In the genomic region with DNA sequence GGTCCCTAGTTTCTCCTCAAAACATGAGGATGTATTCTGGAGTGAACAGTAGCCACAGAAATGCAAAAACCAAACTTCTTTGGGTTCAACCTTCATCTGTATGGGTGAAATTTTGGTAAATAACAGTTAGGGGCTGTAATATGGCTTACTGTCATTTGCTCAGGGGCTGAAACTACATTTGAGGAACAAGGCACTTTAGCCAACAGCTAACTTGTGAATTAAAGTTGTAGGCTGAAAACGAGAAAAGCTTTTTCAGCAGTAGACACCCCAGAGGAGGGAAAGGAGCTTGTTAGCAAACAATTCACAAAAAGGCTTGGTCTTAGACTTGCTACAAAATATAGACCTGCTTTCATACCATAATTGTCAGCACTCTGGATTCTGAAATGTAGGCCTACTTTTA, we compare ENCODE assay signal across 32 cellular contexts. TPM values are rescaled to one million over a fixed set of nuclear protein-coding genes. Genes with fewer than 3 reads are reported as not detected.
"Had no signal": no experiment of that assay in that cellular context is flagged by ENCODE, and none has a peak within 500 bp of the region (broad histone marks: within the 10 kb centered on the region; RNA-seq: fewer than 3 reads in every experiment).

No MANE protein-coding gene starts in this region.

- DNase-seq: activated CD4-positive, alpha-beta memory T cell treated with anti-CD3 and anti-CD28 coated beads, Interleukin-2, amount 10 ng/mL, durations not matched to agents 7 days and 5 days; activated CD4-positive, alpha-beta T cell treated with anti-CD3 and anti-CD28 coated beads, Interleukin-2, amount 10 ng/mL, durations not matched to agents 24 days and 14 days; activated CD4-positive, CD25-positive, alpha-beta regulatory T cell treated with anti-CD3 and anti-CD28 coated beads, Interleukin-2, amount 50 U/mL, for 72 hours; activated CD8-positive, alpha-beta memory T cell treated with anti-CD3 and anti-CD28 coated beads, Interleukin-2, amount 50 U/mL, for 48 hours; activated gamma-delta T cell; activated naive CD4-positive, alpha-beta T cell treated with anti-CD3 and anti-CD28 coated beads, Interleukin-2, amount 10 ng/mL, durations not matched to agents 7 days and 5 days; activated naive CD8-positive, alpha-beta T cell treated with anti-CD3 and anti-CD28 coated beads, Interleukin-2, amount 10 ng/mL, durations not matched to agents 7 days and 5 days; activated T-cell treated with anti-CD3 and anti-CD28 coated beads, Interleukin-2, amount 50 U/mL, for 24 hours; effector memory CD8-positive, alpha-beta T cell; erythroblast; gastrocnemius medialis; glutamatergic neuron; left lung; lower lobe of right lung; mesenchymal stem cell; naive thymus-derived CD8-positive, alpha-beta T cell; pancreas; retina; stimulated activated CD4-positive, alpha-beta T cell treated with anti-CD3 and anti-CD28 coated beads, Interleukin-12 subunit alpha, Interleukin-12 subunit beta, amount 100 ng/mL, for 4 hours; stimulated activated CD4-positive, alpha-beta T cell treated with anti-CD3 and anti-CD28 coated beads, Interleukin-4, amount 100 ng/mL, for 1 hour; uterus; WERI-Rb-1 had no signal

- H3K27ac ChIP-seq: ascending aorta, cardiac muscle cell, coronary artery, gastrocnemius medialis, left lung, lower lobe of right lung, pancreas, prostate gland, skin epidermis, uterus, WERI-Rb-1 had no signal

- H3K27me3 ChIP-seq: ascending aorta, gastrocnemius medialis, pancreas, uterus had no signal

- H3K36me3 ChIP-seq: ascending aorta, cardiac muscle cell, gastrocnemius medialis, left lung, lower lobe of right lung, pancreas, prostate gland, uterus, WERI-Rb-1 had no signal

- H3K4me1 ChIP-seq: ascending aorta, gastrocnemius medialis, left lung, pancreas, prostate gland, uterus had no signal

- H3K4me3 ChIP-seq: ascending aorta, cardiac muscle cell, coronary artery, gastrocnemius medialis, left lung, lower lobe of right lung, pancreas, prostate gland, skin epidermis, uterus had no signal

- ATAC-seq: effector memory CD8-positive, alpha-beta T cell; gastrocnemius medialis; left lung; lower lobe of right lung; naive thymus-derived CD8-positive, alpha-beta T cell; pancreas; sciatic nerve; stimulated activated effector memory CD8-positive, alpha-beta T cell treated with anti-CD3 and anti-CD28 coated beads, Interleukin-12 subunit alpha, Interleukin-12 subunit beta, amount 100 ng/mL, for 72 hours had no signal

- H3K9me3 ChIP-seq: ascending aorta, gastrocnemius medialis, left lung, lower lobe of right lung, pancreas, prostate gland, uterus had no signal

RNA-seq across cellular contexts. Expression of gene TMEM171, which starts 6.6 kb away (rescaled TPM):
- total RNA-seq: activated CD4-positive, alpha-beta memory T cell treated with anti-CD3 and anti-CD28 coated beads, Interleukin-2, amount 10 ng/mL, durations not matched to agents 7 days and 5 days; activated CD4-positive, alpha-beta T cell treated with anti-CD3 and anti-CD28 coated beads, Interleukin-2, amount 10 ng/mL, durations not matched to agents 24 days and 14 days; ascending aorta; cardiac muscle cell; lower lobe of right lung; naive thymus-derived CD8-positive, alpha-beta T cell; neural crest cell; prostate gland; subcutaneous adipose tissue; uterus had no signal

RNA-seq across cellular contexts. Expression of gene TMEM174, which starts 46.0 kb away (rescaled TPM):
- total RNA-seq: activated CD4-positive, alpha-beta memory T cell treated with anti-CD3 and anti-CD28 coated beads, Interleukin-2, amount 10 ng/mL, durations not matched to agents 7 days and 5 days; activated CD4-positive, alpha-beta T cell treated with anti-CD3 and anti-CD28 coated beads, Interleukin-2, amount 10 ng/mL, durations not matched to agents 24 days and 14 days; activated naive CD8-positive, alpha-beta T cell treated with anti-CD3 and anti-CD28 coated beads, Interleukin-2, amount 10 ng/mL, durations not matched to agents 7 days and 5 days; ascending aorta; cardiac muscle cell; cerebellum; gastrocnemius medialis; left lung; lower lobe of right lung; naive thymus-derived CD8-positive, alpha-beta T cell; neural crest cell; pancreas; prostate gland; sciatic nerve; subcutaneous adipose tissue; uterus had no signal
